ENCODE assay signal across 10 cellular contexts in genomic region chr10:119306964-119307363, GRCh38.
DNase-seq lines count a peak whose midpoint lies in the region; ATAC-seq lines count a peak whose summit lies in the region.
"Had no signal": no experiment of that assay in that cellular context is flagged by ENCODE, and none has a peak within 500 bp of the region (broad histone marks: within the 10 kb centered on the region; RNA-seq: fewer than 3 reads in every experiment).

No MANE protein-coding gene starts in this region.

- intact Hi-C loops in CD4-positive, alpha-beta memory T cell (cut with micrococcal nuclease): loop anchor here (1.0 to 5.0 kb wide), 10 partner anchors 8 to 290 kb away; partner anchors contain the start of genes EIF3A and TIAL1
- intact Hi-C loops in naive thymus-derived CD4-positive, alpha-beta T cell (cut with micrococcal nuclease): loop anchor here (1.0 to 10.0 kb wide), 22 partner anchors 8 to 568 kb away; partner anchors contain the start of genes EIF3A (in 2 of the 2), BAG3 (in 1 of the 2), GRK5 (in 1 of the 2) and MCMBP (in 1 of the 2)

- peak; percentile 15 for ATAC-seq in HG03039 (IDR thresholded peaks at IDR 0.05; ENCODE audit: unreplicated experiment)
- no peak for ATAC-seq in naive thymus-derived CD4-positive, alpha-beta T cell

- peak overlapping the region; percentile 75 for H3K27ac ChIP-seq in CD4-positive, alpha-beta memory T cell (ENCODE audit: low read depth, low read length)
- H3K27ac ChIP-seq in naive thymus-derived CD4-positive, alpha-beta T cell (ENCODE audit: low read depth, low read length): peak overlapping the region; percentile 90
- H3K27ac ChIP-seq in SJCRH30: no peak overlapping the region

- DNase-seq in CD4-positive, alpha-beta memory T cell: no peak
- DNase-seq in activated naive CD4-positive, alpha-beta T cell treated with anti-CD3 and anti-CD28 coated beads, Interleukin-2, amount 10 ng/mL, durations not matched to agents 7 days and 5 days: no peak
- DNase-seq in naive thymus-derived CD4-positive, alpha-beta T cell: no peak
- DNase-seq in midbrain (lab: John Stamatoyannopoulos, UW) (no peak), middle frontal gyrus (ENCODE audit: extremely low spot score, low spot score) (no peak), NCI-H2196 (lab: John Stamatoyannopoulos, UW; ENCODE audit: unreplicated experiment) (no peak), SJCRH30 (no peak)
- DNase-seq: amniotic stem cell, NCI-H2081 treated with DMSO at 0.1 percent for 48 hours had no signal

- H3K27me3 ChIP-seq in CD4-positive, alpha-beta memory T cell (ENCODE audit: insufficient read depth, low read length): no peaks in the 10 kb centered on the region
- no peaks in the 10 kb centered on the region for H3K27me3 ChIP-seq in naive thymus-derived CD4-positive, alpha-beta T cell (ENCODE audit: control insufficient read depth in 2 of 2, insufficient read depth in 2 of 2, low read length in 2 of 2)
- no peaks in the 10 kb centered on the region for H3K27me3 ChIP-seq in SJCRH30

- peaks cover 0 to 6% of the 10 kb centered on the region in 2 donors for H3K27me3 Mint-ChIP-seq in CD4-positive, alpha-beta memory T cell
- H3K27me3 Mint-ChIP-seq in activated naive CD4-positive, alpha-beta T cell treated with anti-CD3 and anti-CD28 coated beads, Interleukin-2, amount 10 ng/mL, durations not matched to agents 7 days and 5 days: peaks cover 31% of the 10 kb centered on the region
- peaks cover 0 to 4% (median 0%) of the 10 kb centered on the region in 5 donors for H3K27me3 Mint-ChIP-seq in naive thymus-derived CD4-positive, alpha-beta T cell

- peaks cover 40 to 69% (median 56%) of the 10 kb centered on the region in 4 donors for H3K4me1 Mint-ChIP-seq in CD4-positive, alpha-beta memory T cell
- H3K4me1 Mint-ChIP-seq in activated naive CD4-positive, alpha-beta T cell treated with anti-CD3 and anti-CD28 coated beads, Interleukin-2, amount 10 ng/mL, durations not matched to agents 7 days and 5 days: peaks cover 73% of the 10 kb centered on the region
- H3K4me1 Mint-ChIP-seq in naive thymus-derived CD4-positive, alpha-beta T cell: peaks cover 43 to 82% (median 68%) of the 10 kb centered on the region in 7 donors

- H3K36me3 Mint-ChIP-seq in CD4-positive, alpha-beta memory T cell: peaks cover 5 to 6% of the 10 kb centered on the region in 2 donors
- peaks cover 18% of the 10 kb centered on the region for H3K36me3 Mint-ChIP-seq in activated naive CD4-positive, alpha-beta T cell treated with anti-CD3 and anti-CD28 coated beads, Interleukin-2, amount 10 ng/mL, durations not matched to agents 7 days and 5 days
- peaks cover 0 to 8% (median 0%) of the 10 kb centered on the region in 5 donors for H3K36me3 Mint-ChIP-seq in naive thymus-derived CD4-positive, alpha-beta T cell

- peaks cover 52% of the 10 kb centered on the region for H3K4me1 ChIP-seq in CD4-positive, alpha-beta memory T cell (ENCODE audit: insufficient read depth, low read length)
- peaks cover 37 to 44% of the 10 kb centered on the region in 2 donors for H3K4me1 ChIP-seq in naive thymus-derived CD4-positive, alpha-beta T cell (ENCODE audit: control insufficient read depth in 2 of 2, insufficient read depth in 2 of 2, low read length in 2 of 2)
- H3K4me1 ChIP-seq in SJCRH30: peaks cover 21% of the 10 kb centered on the region

- no peaks in the 10 kb centered on the region for H3K9me3 Mint-ChIP-seq in CD4-positive, alpha-beta memory T cell
- no peaks in the 10 kb centered on the region for H3K9me3 Mint-ChIP-seq in activated naive CD4-positive, alpha-beta T cell treated with anti-CD3 and anti-CD28 coated beads, Interleukin-2, amount 10 ng/mL, durations not matched to agents 7 days and 5 days
- H3K9me3 Mint-ChIP-seq in naive thymus-derived CD4-positive, alpha-beta T cell: peaks cover 0 to 1% (median 0%) of the 10 kb centered on the region in 11 donors

- H3K9me3 ChIP-seq in CD4-positive, alpha-beta memory T cell (ENCODE audit: control insufficient read depth in 1 of 2, low read length in 2 of 2): no peaks in the 10 kb centered on the region
- H3K9me3 ChIP-seq in naive thymus-derived CD4-positive, alpha-beta T cell (ENCODE audit: control insufficient read depth in 2 of 3, low read length in 3 of 3): no peaks in the 10 kb centered on the region
- H3K9me3 ChIP-seq in SJCRH30 (replicated peaks): no peaks in the 10 kb centered on the region

- H3K4me3 ChIP-seq in CD4-positive, alpha-beta memory T cell (ENCODE audit: low read length in 2 of 2): peak overlapping the region; percentile 66 to 70
- peak overlapping the region; percentile 65 for H3K4me3 ChIP-seq in naive thymus-derived CD4-positive, alpha-beta T cell (ENCODE audit: low read length)
- no peak overlapping the region for H3K4me3 ChIP-seq in SJCRH30

- peak overlapping the region; percentile 87 to 94 (median 90) for H3K4me3 Mint-ChIP-seq in CD4-positive, alpha-beta memory T cell
- peak overlapping the region; percentile 72 for H3K4me3 Mint-ChIP-seq in activated naive CD4-positive, alpha-beta T cell treated with anti-CD3 and anti-CD28 coated beads, Interleukin-2, amount 10 ng/mL, durations not matched to agents 7 days and 5 days
- peak overlapping the region; percentile 71 to 93 (median 90) for H3K4me3 Mint-ChIP-seq in naive thymus-derived CD4-positive, alpha-beta T cell

- no peaks in the 10 kb centered on the region for H3K36me3 ChIP-seq in CD4-positive, alpha-beta memory T cell (ENCODE audit: insufficient read depth, low read length)
- H3K36me3 ChIP-seq in naive thymus-derived CD4-positive, alpha-beta T cell (ENCODE audit: control insufficient read depth in 2 of 3, insufficient read depth in 3 of 3, low read length in 3 of 3): no peaks in the 10 kb centered on the region
- H3K36me3 ChIP-seq in SJCRH30: no peaks in the 10 kb centered on the region

- CTCF ChIA-PET in CD4-positive, alpha-beta memory T cell (lab: Charles Lee; ENCODE audit: partially characterized antibody): interaction anchor here (0.9 to 8.7 kb wide), 10 partner anchors 9 to 236 kb away, joined by 3 to 139 read pairs (median 3); partner anchors contain the start of genes GRK5 and RGS10
- CTCF ChIA-PET in activated naive CD4-positive, alpha-beta T cell treated with anti-CD3 and anti-CD28 coated beads, Interleukin-2, amount 10 ng/mL, durations not matched to agents 7 days and 5 days (lab: Charles Lee): interaction anchor here (0.7 to 3.5 kb wide), 15 partner anchors 18 to 826 kb away, joined by 3 to 19 read pairs (median 3); partner anchors contain the start of genes GRK5 and RGS10
- CTCF ChIA-PET in naive thymus-derived CD4-positive, alpha-beta T cell (lab: Charles Lee): interaction anchor here (0.7 to 6.0 kb wide), 10 partner anchors 11 to 191 kb away, joined by 3 to 36 read pairs (median 4); partner anchors contain the start of gene GRK5

- POLR2A ChIA-PET in CD4-positive, alpha-beta memory T cell (lab: Charles Lee; ENCODE audit: partially characterized antibody): interaction anchor here (0.8 to 6.5 kb wide), 9 partner anchors 13 to 277 kb away, joined by 3 to 101 read pairs (median 6); partner anchors contain the start of gene GRK5
- POLR2A ChIA-PET in naive thymus-derived CD4-positive, alpha-beta T cell (lab: Charles Lee): interaction anchor here (0.9 to 5.2 kb wide), 8 partner anchors 9 to 236 kb away, joined by 3 to 65 read pairs (median 4); partner anchors contain the start of genes GRK5 and RGS10

- peak overlapping the region; percentile 96 to 99 (median 98) for H3K27ac Mint-ChIP-seq in CD4-positive, alpha-beta memory T cell
- peak overlapping the region; percentile 99 for H3K27ac Mint-ChIP-seq in activated naive CD4-positive, alpha-beta T cell treated with anti-CD3 and anti-CD28 coated beads, Interleukin-2, amount 10 ng/mL, durations not matched to agents 7 days and 5 days
- peak overlapping the region; percentile 94 to 99 (median 97) for H3K27ac Mint-ChIP-seq in naive thymus-derived CD4-positive, alpha-beta T cell
